Comparison of ENCODE assay signal across 1 cellular context in the genomic region with DNA sequence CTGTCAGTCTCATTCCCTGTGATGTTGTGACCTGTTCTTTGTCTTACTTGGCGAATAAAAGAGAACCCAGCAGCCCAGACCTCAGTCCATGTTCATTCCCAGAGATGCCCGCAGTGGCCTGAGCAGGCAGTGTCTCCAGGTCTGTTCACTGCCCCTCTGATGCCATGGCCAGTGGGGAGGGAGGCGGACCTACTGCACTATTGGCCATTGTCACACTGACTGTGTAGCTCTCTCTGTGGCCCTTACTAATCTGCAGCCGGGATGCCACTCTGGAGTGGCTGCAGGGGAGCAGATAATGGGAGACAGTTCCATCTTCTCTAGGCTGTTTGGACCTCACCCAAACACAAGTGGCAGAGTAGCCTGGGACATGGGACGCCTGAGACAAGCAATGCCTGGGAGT.
TF ChIP-seq lines count a peak whose summit lies in the region.

No MANE protein-coding gene starts in this region.

TF ChIP-seq in GM23338, 12 proteins besides CTCF, POLR2A, EP300 and RAD21 (continued from another document):
- TF ChIP-seq, protein P1, sequence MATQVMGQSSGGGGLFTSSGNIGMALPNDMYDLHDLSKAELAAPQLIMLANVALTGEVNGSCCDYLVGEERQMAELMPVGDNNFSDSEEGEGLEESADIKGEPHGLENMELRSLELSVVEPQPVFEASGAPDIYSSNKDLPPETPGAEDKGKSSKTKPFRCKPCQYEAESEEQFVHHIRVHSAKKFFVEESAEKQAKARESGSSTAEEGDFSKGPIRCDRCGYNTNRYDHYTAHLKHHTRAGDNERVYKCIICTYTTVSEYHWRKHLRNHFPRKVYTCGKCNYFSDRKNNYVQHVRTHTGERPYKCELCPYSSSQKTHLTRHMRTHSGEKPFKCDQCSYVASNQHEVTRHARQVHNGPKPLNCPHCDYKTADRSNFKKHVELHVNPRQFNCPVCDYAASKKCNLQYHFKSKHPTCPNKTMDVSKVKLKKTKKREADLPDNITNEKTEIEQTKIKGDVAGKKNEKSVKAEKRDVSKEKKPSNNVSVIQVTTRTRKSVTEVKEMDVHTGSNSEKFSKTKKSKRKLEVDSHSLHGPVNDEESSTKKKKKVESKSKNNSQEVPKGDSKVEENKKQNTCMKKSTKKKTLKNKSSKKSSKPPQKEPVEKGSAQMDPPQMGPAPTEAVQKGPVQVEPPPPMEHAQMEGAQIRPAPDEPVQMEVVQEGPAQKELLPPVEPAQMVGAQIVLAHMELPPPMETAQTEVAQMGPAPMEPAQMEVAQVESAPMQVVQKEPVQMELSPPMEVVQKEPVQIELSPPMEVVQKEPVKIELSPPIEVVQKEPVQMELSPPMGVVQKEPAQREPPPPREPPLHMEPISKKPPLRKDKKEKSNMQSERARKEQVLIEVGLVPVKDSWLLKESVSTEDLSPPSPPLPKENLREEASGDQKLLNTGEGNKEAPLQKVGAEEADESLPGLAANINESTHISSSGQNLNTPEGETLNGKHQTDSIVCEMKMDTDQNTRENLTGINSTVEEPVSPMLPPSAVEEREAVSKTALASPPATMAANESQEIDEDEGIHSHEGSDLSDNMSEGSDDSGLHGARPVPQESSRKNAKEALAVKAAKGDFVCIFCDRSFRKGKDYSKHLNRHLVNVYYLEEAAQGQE (IDR thresholded peaks at IDR 0.05; ENCODE audit: unreplicated experiment), result no peak
- TF ChIP-seq ZNF114 (CRISPR knock-in tag; IDR thresholded peaks at IDR 0.05), result no peak
- TF ChIP-seq, protein P2, sequence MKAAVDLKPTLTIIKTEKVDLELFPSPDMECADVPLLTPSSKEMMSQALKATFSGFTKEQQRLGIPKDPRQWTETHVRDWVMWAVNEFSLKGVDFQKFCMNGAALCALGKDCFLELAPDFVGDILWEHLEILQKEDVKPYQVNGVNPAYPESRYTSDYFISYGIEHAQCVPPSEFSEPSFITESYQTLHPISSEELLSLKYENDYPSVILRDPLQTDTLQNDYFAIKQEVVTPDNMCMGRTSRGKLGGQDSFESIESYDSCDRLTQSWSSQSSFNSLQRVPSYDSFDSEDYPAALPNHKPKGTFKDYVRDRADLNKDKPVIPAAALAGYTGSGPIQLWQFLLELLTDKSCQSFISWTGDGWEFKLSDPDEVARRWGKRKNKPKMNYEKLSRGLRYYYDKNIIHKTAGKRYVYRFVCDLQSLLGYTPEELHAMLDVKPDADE (IDR thresholded peaks at IDR 0.05), result no peak
- TF ChIP-seq STAT1 (IDR thresholded peaks at IDR 0.05; ENCODE audit: unreplicated experiment), result no peak
- no peak for TF ChIP-seq ZNF331 (CRISPR knock-in tag; IDR thresholded peaks at IDR 0.05; ENCODE audit: low read depth)
- no peak for TF ChIP-seq POLR2AphosphoS5 (IDR thresholded peaks at IDR 0.05; ENCODE audit: low read depth)
- TF ChIP-seq NANOG (IDR thresholded peaks at IDR 0.05; ENCODE audit: borderline replicate concordance), result no peak
- TF ChIP-seq EZH2 (IDR thresholded peaks at IDR 0.05; ENCODE audit: low read depth, unreplicated experiment), result no peak
- TF ChIP-seq, protein P3, sequence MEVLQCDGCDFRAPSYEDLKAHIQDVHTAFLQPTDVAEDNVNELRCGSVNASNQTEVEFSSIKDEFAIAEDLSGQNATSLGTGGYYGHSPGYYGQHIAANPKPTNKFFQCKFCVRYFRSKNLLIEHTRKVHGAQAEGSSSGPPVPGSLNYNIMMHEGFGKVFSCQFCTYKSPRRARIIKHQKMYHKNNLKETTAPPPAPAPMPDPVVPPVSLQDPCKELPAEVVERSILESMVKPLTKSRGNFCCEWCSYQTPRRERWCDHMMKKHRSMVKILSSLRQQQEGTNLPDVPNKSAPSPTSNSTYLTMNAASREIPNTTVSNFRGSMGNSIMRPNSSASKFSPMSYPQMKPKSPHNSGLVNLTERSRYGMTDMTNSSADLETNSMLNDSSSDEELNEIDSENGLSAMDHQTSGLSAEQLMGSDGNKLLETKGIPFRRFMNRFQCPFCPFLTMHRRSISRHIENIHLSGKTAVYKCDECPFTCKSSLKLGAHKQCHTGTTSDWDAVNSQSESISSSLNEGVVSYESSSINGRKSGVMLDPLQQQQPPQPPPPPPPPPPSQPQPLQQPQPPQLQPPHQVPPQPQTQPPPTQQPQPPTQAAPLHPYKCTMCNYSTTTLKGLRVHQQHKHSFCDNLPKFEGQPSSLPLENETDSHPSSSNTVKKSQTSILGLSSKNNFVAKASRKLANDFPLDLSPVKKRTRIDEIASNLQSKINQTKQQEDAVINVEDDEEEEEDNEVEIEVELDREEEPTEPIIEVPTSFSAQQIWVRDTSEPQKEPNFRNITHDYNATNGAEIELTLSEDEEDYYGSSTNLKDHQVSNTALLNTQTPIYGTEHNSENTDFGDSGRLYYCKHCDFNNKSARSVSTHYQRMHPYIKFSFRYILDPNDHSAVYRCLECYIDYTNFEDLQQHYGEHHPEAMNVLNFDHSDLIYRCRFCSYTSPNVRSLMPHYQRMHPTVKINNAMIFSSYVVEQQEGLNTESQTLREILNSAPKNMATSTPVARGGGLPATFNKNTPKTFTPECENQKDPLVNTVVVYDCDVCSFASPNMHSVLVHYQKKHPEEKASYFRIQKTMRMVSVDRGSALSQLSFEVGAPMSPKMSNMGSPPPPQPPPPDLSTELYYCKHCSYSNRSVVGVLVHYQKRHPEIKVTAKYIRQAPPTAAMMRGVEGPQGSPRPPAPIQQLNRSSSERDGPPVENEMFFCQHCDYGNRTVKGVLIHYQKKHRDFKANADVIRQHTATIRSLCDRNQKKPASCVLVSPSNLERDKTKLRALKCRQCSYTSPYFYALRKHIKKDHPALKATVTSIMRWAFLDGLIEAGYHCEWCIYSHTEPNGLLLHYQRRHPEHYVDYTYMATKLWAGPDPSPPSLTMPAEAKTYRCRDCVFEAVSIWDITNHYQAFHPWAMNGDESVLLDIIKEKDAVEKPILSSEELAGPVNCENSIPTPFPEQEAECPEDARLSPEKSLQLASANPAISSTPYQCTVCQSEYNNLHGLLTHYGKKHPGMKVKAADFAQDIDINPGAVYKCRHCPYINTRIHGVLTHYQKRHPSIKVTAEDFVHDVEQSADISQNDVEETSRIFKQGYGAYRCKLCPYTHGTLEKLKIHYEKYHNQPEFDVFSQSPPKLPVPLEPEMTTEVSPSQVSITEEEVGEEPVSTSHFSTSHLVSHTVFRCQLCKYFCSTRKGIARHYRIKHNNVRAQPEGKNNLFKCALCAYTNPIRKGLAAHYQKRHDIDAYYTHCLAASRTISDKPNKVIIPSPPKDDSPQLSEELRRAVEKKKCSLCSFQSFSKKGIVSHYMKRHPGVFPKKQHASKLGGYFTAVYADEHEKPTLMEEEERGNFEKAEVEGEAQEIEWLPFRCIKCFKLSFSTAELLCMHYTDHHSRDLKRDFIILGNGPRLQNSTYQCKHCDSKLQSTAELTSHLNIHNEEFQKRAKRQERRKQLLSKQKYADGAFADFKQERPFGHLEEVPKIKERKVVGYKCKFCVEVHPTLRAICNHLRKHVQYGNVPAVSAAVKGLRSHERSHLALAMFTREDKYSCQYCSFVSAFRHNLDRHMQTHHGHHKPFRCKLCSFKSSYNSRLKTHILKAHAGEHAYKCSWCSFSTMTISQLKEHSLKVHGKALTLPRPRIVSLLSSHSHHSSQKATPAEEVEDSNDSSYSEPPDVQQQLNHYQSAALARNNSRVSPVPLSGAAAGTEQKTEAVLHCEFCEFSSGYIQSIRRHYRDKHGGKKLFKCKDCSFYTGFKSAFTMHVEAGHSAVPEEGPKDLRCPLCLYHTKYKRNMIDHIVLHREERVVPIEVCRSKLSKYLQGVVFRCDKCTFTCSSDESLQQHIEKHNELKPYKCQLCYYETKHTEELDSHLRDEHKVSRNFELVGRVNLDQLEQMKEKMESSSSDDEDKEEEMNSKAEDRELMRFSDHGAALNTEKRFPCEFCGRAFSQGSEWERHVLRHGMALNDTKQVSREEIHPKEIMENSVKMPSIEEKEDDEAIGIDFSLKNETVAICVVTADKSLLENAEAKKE (CRISPR knock-in tag; IDR thresholded peaks at IDR 0.05), result no peak
- no peak for TF ChIP-seq CREB1 (CRISPR knock-in tag; IDR thresholded peaks at IDR 0.05; ENCODE audit: low read depth)
